ENCODE assay signal across 22 cellular contexts in the genomic region with DNA sequence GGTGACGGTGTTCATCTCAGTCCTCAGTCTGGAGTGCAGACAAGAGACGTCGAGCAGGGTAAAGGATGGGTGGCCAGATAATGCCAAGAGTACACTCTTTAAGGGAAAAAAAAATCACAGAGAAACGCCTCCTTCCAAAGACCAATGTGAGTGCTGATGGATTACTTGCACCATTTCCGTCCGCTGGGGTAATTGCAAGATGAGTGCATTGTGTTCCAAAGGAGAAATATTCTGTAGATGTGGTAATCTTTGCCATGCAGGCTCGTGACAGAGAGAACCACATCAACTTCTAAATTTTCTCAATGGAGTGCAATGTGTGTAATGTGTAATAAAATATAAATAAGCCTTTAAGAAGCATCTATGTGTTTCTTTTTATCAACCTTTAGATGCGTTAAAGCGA.
"Had no signal": no experiment of that assay in that cellular context is flagged by ENCODE, and none has a peak within 500 bp of the region (broad histone marks: within the 10 kb centered on the region; RNA-seq: fewer than 3 reads in every experiment).

No MANE protein-coding gene starts in this region.

- H3K27ac ChIP-seq: brain microvascular endothelial cell, foreskin keratinocyte, left lung, neural progenitor cell, thyroid gland, VCaP had no signal

- H3K36me3 ChIP-seq: ascending aorta, brain microvascular endothelial cell, left lung, neural progenitor cell, thyroid gland had no signal

- DNase-seq: activated CD4-positive, alpha-beta T cell treated with anti-CD3 and anti-CD28 coated beads, Interleukin-2, amount 50 U/mL, for 1 hour; activated CD4-positive, CD25-positive, alpha-beta regulatory T cell treated with anti-CD3 and anti-CD28 coated beads, Interleukin-2, amount 50 U/mL, for 72 hours; activated T-cell treated with anti-CD3 and anti-CD28 coated beads, Interleukin-2, amount 50 U/mL, for 1 hour; brain microvascular endothelial cell; caudate nucleus; dermis blood vessel endothelial cell; effector memory CD8-positive, alpha-beta T cell; foreskin keratinocyte; left lung; mammary epithelial cell; naive thymus-derived CD8-positive, alpha-beta T cell; retina; stimulated activated CD4-positive, alpha-beta T cell treated with anti-CD3 and anti-CD28 coated beads, Interleukin-4, amount 100 ng/mL, for 24 hours; stimulated activated naive CD4-positive, alpha-beta T cell treated with Interleukin-2 at 50 U/mL for 16 hours; T-helper 2 cell; thyroid gland had no signal

- H3K4me3 ChIP-seq: ascending aorta, left lung, neural progenitor cell, thyroid gland had no signal

- H3K9me3 ChIP-seq: ascending aorta, left lung, thyroid gland had no signal

- H3K4me1 ChIP-seq: foreskin keratinocyte, left lung, neural progenitor cell, thyroid gland had no signal

- ATAC-seq: activated naive CD4-positive, alpha-beta T cell treated with anti-CD3 and anti-CD28 coated beads, Interleukin-2, amount 50 U/mL, for 72 hours; activated T-helper 17 cell treated with anti-CD3 and anti-CD28 coated beads, Interleukin-2, amount 50 U/mL, for 72 hours; effector memory CD8-positive, alpha-beta T cell; esophagus mucosa; foreskin keratinocyte; left lung; naive thymus-derived CD8-positive, alpha-beta T cell had no signal

- H3K27me3 ChIP-seq: ascending aorta, brain microvascular endothelial cell, foreskin keratinocyte, neural progenitor cell, thyroid gland had no signal
